ENCODE assay signal across 11 cellular contexts in the genomic region with DNA sequence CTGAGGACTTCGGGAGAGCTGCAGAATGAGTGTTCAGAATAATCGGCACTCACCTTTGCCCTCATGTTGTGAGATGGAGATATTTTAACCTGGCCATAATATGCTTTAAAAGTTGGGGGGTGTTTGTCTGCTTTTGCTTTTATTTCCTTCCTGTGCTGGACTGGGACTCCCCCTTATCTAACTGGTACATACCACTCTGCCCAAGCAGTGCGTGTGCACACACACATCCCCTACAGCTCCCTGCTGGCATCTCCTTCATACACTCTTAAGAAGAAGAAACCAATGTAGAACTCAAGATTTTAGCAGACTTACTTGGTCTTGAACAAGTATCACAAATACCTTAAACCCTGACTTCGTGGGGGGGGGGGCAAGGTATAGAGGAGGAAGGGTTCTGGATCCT.
DNase-seq lines count a peak whose midpoint lies in the region; ATAC-seq and TF ChIP-seq lines count a peak whose summit lies in the region.
"Had no signal": no experiment of that assay in that cellular context is flagged by ENCODE, and none has a peak within 500 bp of the region (broad histone marks: within the 10 kb centered on the region; RNA-seq: fewer than 3 reads in every experiment).

No MANE protein-coding gene starts in this region.

- no peaks in the 10 kb centered on the region for H3K9me3 Mint-ChIP-seq in stimulated activated naive CD8-positive, alpha-beta T cell treated with anti-CD3 and anti-CD28 coated beads, Interleukin-15, amount 100 ng/mL, for 72 hours
- no peaks in the 10 kb centered on the region for H3K9me3 Mint-ChIP-seq in progenitor cell of endocrine pancreas (ENCODE audit: low read depth)
- H3K9me3 Mint-ChIP-seq: activated CD4-positive, alpha-beta memory T cell treated with anti-CD3 and anti-CD28 coated beads for 36 hours had no signal

- H3K27ac ChIP-seq in foreskin keratinocyte (peak overlapping the region; percentile 54), aorta (ENCODE audit: low read depth in 1 of 2, low read length in 2 of 2) (peak overlapping the region; percentile 94 to 99)

- intact Hi-C loops in aorta (cut with DNase I) = loop anchor here in 1 of 2 donors (2.0 kb wide), 1 partner anchor 40 kb away; no protein-coding TSS in a partner anchor
- intact Hi-C loops in left colon (cut with DNase I, micrococcal nuclease) = no loop called here

- H3K27me3 ChIP-seq in foreskin keratinocyte = no peaks in the 10 kb centered on the region
- H3K27me3 ChIP-seq in aorta (ENCODE audit: control insufficient read depth in 1 of 2, insufficient read depth in 2 of 2, low read length in 1 of 2) = no peaks in the 10 kb centered on the region

- peaks cover 18% of the 10 kb centered on the region for H3K4me1 Mint-ChIP-seq in stimulated activated naive CD8-positive, alpha-beta T cell treated with anti-CD3 and anti-CD28 coated beads, Interleukin-15, amount 100 ng/mL, for 72 hours
- peaks cover 47% of the 10 kb centered on the region for H3K4me1 Mint-ChIP-seq in progenitor cell of endocrine pancreas (ENCODE audit: low read depth)

- H3K27me3 Mint-ChIP-seq in stimulated activated naive CD8-positive, alpha-beta T cell treated with anti-CD3 and anti-CD28 coated beads, Interleukin-15, amount 100 ng/mL, for 72 hours = no peaks in the 10 kb centered on the region
- H3K27me3 Mint-ChIP-seq in progenitor cell of endocrine pancreas = no peaks in the 10 kb centered on the region
- H3K27me3 Mint-ChIP-seq: activated CD4-positive, alpha-beta memory T cell treated with anti-CD3 and anti-CD28 coated beads for 36 hours had no signal

- peak; percentile 43 for ATAC-seq in stimulated activated naive CD8-positive, alpha-beta T cell treated with anti-CD3 and anti-CD28 coated beads, Interleukin-15, amount 100 ng/mL, for 72 hours
- ATAC-seq in stimulated activated naive CD8-positive, alpha-beta T cell treated with anti-CD3 and anti-CD28 coated beads, Interleukin-15, Interleukin-2, amounts not matched to agents 100 U/mL and 50 U/mL, for 24 hours = no peak
- ATAC-seq in foreskin keratinocyte = peak; percentile 6
- ATAC-seq in aorta (ENCODE audit: low FRiP score) = no peak
- ATAC-seq in GM21367 (IDR thresholded peaks at IDR 0.05; ENCODE audit: unreplicated experiment) = no peak
- no peak for ATAC-seq in left colon

- H3K27ac Mint-ChIP-seq in stimulated activated naive CD8-positive, alpha-beta T cell treated with anti-CD3 and anti-CD28 coated beads, Interleukin-15, amount 100 ng/mL, for 72 hours = peak overlapping the region in 1 of 2 donors; percentile 77
- peak overlapping the region; percentile 76 for H3K27ac Mint-ChIP-seq in progenitor cell of endocrine pancreas
- H3K27ac Mint-ChIP-seq: activated CD4-positive, alpha-beta memory T cell treated with anti-CD3 and anti-CD28 coated beads for 36 hours had no signal

- no peaks in the 10 kb centered on the region for H3K36me3 ChIP-seq in aorta (ENCODE audit: control insufficient read depth in 1 of 2, insufficient read depth in 2 of 2, low read length in 1 of 2)

- TF ChIP-seq CTCF in foreskin keratinocyte (conservative IDR thresholded peaks at IDR 0.05) (no peak), progenitor cell of endocrine pancreas (IDR thresholded peaks at IDR 0.05; ENCODE audit: unreplicated experiment) (no peak)

- peaks cover 2% of the 10 kb centered on the region for H3K36me3 Mint-ChIP-seq in progenitor cell of endocrine pancreas (ENCODE audit: insufficient read depth)
- H3K36me3 Mint-ChIP-seq: activated CD4-positive, alpha-beta memory T cell treated with anti-CD3 and anti-CD28 coated beads for 36 hours had no signal

- 10 to 13% methylated on average over 4 of the region's 4 CpGs for WGBS in aorta, 2 donors

- H3K4me1 ChIP-seq in foreskin keratinocyte (peaks cover 59% of the 10 kb centered on the region), aorta (ENCODE audit: control insufficient read depth in 1 of 2, insufficient read depth in 2 of 2, low read length in 2 of 2) (peaks cover 11 to 27% of the 10 kb centered on the region in 2 donors)

- H3K4me3 Mint-ChIP-seq in stimulated activated naive CD8-positive, alpha-beta T cell treated with anti-CD3 and anti-CD28 coated beads, Interleukin-15, amount 100 ng/mL, for 72 hours = no peak overlapping the region
- no peak overlapping the region for H3K4me3 Mint-ChIP-seq in progenitor cell of endocrine pancreas (ENCODE audit: low read depth)
- H3K4me3 Mint-ChIP-seq: activated CD4-positive, alpha-beta memory T cell treated with anti-CD3 and anti-CD28 coated beads for 36 hours had no signal

- no peak overlapping the region for H3K4me3 ChIP-seq in aorta (ENCODE audit: low read length in 2 of 2)

- DNase-seq in stimulated activated naive CD8-positive, alpha-beta T cell treated with anti-CD3 and anti-CD28 coated beads, Interleukin-15, amount 100 ng/mL, for 72 hours = no peak
- no peak for DNase-seq in stimulated activated naive CD8-positive, alpha-beta T cell treated with anti-CD3 and anti-CD28 coated beads, Interleukin-15, Interleukin-2, amounts not matched to agents 100 U/mL and 50 U/mL, for 24 hours
- DNase-seq in foreskin keratinocyte (no peak), progenitor cell of endocrine pancreas (ENCODE audit: low spot score, unreplicated experiment) (no peak), aorta (no peak), left colon (no peak), KG1 (lab: John Stamatoyannopoulos, UW) (no peak)
- DNase-seq: activated CD4-positive, alpha-beta memory T cell treated with anti-CD3 and anti-CD28 coated beads for 36 hours; activated naive CD4-positive, alpha-beta T cell treated with Interleukin-2 at 50 U/mL for 16 hours; NCI-H774 had no signal

- no peaks in the 10 kb centered on the region for H3K9me3 ChIP-seq in aorta (ENCODE audit: control insufficient read depth, low read length)

Comparison
In these comparisons a context has a peak if more than half of its experiments do, and no peak if none do; other contexts are left out.
1. ATAC-seq: peak in stimulated activated naive CD8-positive, alpha-beta T cell treated with anti-CD3 and anti-CD28 coated beads, Interleukin-15, amount 100 ng/mL, for 72 hours (single experiment) and foreskin keratinocyte (single experiment); none in stimulated activated naive CD8-positive, alpha-beta T cell treated with anti-CD3 and anti-CD28 coated beads, Interleukin-15, Interleukin-2, amounts not matched to agents 100 U/mL and 50 U/mL, for 24 hours (single experiment), aorta (single experiment), GM21367 (single experiment) and left colon (single experiment).